In genomic region chr11:75815345-75815983, GRCh38 we compare ENCODE assay signal across 8 cellular contexts. TPM values are rescaled to one million over a fixed set of nuclear protein-coding genes. Genes with fewer than 3 reads are reported as not detected.
DNase-seq lines count a peak whose midpoint lies in the region; ATAC-seq and TF ChIP-seq lines count a peak whose summit lies in the region.

No MANE protein-coding gene starts in this region.

- TF ChIP-seq RAD21 in SK-N-SH (IDR thresholded peaks at IDR 0.05; ENCODE audit: low read length) = no peak

- H3K4me1 ChIP-seq in SK-N-SH (ENCODE audit: control insufficient read depth in 1 of 2, insufficient read depth in 2 of 2, low read depth in 1 of 2, low read length in 1 of 2) = peaks cover 9 to 13% of the 10 kb centered on the region in 2 experiments; a peak in 2 of 4 replicates

- in situ Hi-C loops in T47D (cut with HindIII; ENCODE audit: low pct_unique_long_range_greater_than_20kb, low sequenced_read_pairs) = no loop called here

- no peak for TF ChIP-seq EP300 in SK-N-SH (IDR thresholded peaks at IDR 0.05; ENCODE audit: borderline replicate concordance in 1 of 2, low read depth in 1 of 2, low read length in 1 of 2)

- peaks cover 16% of the 10 kb centered on the region for H3F3A ChIP-seq in SK-N-SH (replicated peaks; ENCODE audit: insufficient read depth)

- WGBS in SK-N-SH (ENCODE audit: low lambda C conversion rate) = 1% methylated on average over 23 of the region's 57 CpGs

- H3K27ac ChIP-seq in 22Rv1 (peak overlapping the region; percentile 72), SK-N-SH (ENCODE audit: low read depth in 2 of 2, low read length in 1 of 2) (peak overlapping the region; percentile 70 to 88), layer of hippocampus (ENCODE audit: low read depth, low read length) (peak overlapping the region; percentile 93)

- peak overlapping the region; percentile 87 to 95 for H3K4me3 ChIP-seq in SK-N-SH (ENCODE audit: low read depth in 2 of 2, low read length in 1 of 2)

- TF ChIP-seq CTCF in 22Rv1 (IDR thresholded peaks at IDR 0.05) (0 out of 2 replicates have a peak, but pooled peaks have one; percentile 5), SK-N-SH (IDR thresholded peaks at IDR 0.05) (no peak)

- CTCF ChIA-PET in SK-N-SH (lab: Yijun Ruan, JAX) = interaction anchor here (4.6 kb wide), 1 partner anchor 13 kb away, joined by 44 read pairs; no protein-coding TSS in a partner anchor

- H3K9me3 ChIP-seq in SK-N-SH = no peaks in the 10 kb centered on the region

- peaks cover 50% of the 10 kb centered on the region for H3K79me2 ChIP-seq in SK-N-SH (ENCODE audit: insufficient read depth)

- POLR2A ChIA-PET in SK-N-SH (lab: Yijun Ruan, JAX) = interaction anchor here (0.8 kb wide), 1 partner anchor 9 kb away, joined by 3 read pairs; no protein-coding TSS in a partner anchor

- no peaks in the 10 kb centered on the region for H3K9me2 ChIP-seq in SK-N-SH

- no peaks in the 10 kb centered on the region for H3K36me3 ChIP-seq in SK-N-SH (replicated peaks in 1 of 2; ENCODE audit: control insufficient read depth in 1 of 2, insufficient read depth in 2 of 2, low read length in 1 of 2)

- H3K9ac ChIP-seq in SK-N-SH = peak overlapping the region; percentile 85

- H3K4me2 ChIP-seq in SK-N-SH = peak overlapping the region; percentile 82

- H2AFZ ChIP-seq in SK-N-SH (ENCODE audit: low read depth) = peak overlapping the region; percentile 90

- peaks cover 5% of the 10 kb centered on the region; the same call in 1 of the 2 replicates for H4K20me1 ChIP-seq in SK-N-SH (ENCODE audit: insufficient read depth)

- H3K27me3 ChIP-seq in SK-N-SH (ENCODE audit: insufficient read depth) = no peaks in the 10 kb centered on the region
- H3K27me3 ChIP-seq in layer of hippocampus (ENCODE audit: control insufficient read depth, insufficient read depth, low read length) = no peaks in the 10 kb centered on the region

- DNase-seq in SK-N-SH (no peak), T47D (ENCODE audit: low read depth in 1 of 2, low spot score in 1 of 2) (peak; percentile 45 to 55), NCI-H1048 (lab: John Stamatoyannopoulos, UW) (no peak)
- peak; percentile 8 to 45 (median 9) for DNase-seq in stimulated activated CD4-positive, alpha-beta T cell treated with anti-CD3 and anti-CD28 coated beads, TNF-alpha, amount 100 ng/mL, for 48 hours (ENCODE audit: low read depth in 3 of 3)

- ATAC-seq in GM18520 (IDR thresholded peaks at IDR 0.05; ENCODE audit: unreplicated experiment) (peak; percentile 4), HG03103 (IDR thresholded peaks at IDR 0.05; ENCODE audit: low read depth, unreplicated experiment) (peak; percentile 12)

TF ChIP-seq in SK-N-SH, 30 proteins besides CTCF, POLR2A, EP300 and RAD21:
- TF ChIP-seq MEF2A (IDR thresholded peaks at IDR 0.05; ENCODE audit: borderline replicate concordance, low read depth) (no peak), RXRA (IDR thresholded peaks at IDR 0.05; ENCODE audit: borderline replicate concordance, low read depth) (no peak), YY1 (IDR thresholded peaks at IDR 0.05; ENCODE audit: low read depth) (no peak), TAF1 (IDR thresholded peaks at IDR 0.05; ENCODE audit: borderline replicate concordance, low read depth, low read length) (no peak; the same call in 1 of the 2 replicates), FOSL2 (IDR thresholded peaks at IDR 0.05; ENCODE audit: borderline replicate concordance, low read depth) (no peak), CHD2 (IDR thresholded peaks at IDR 0.05; ENCODE audit: low read length, partially characterized antibody) (no peak), POLR2AphosphoS5 (IDR thresholded peaks at IDR 0.05; ENCODE audit: low read depth, low read length) (no peak), RCOR1 (IDR thresholded peaks at IDR 0.05; ENCODE audit: low read length) (no peak), FOXJ3 (CRISPR knock-in tag; IDR thresholded peaks at IDR 0.05) (no peak), PBX3 (IDR thresholded peaks at IDR 0.05) (no peak), EZH2phosphoT487 (IDR thresholded peaks at IDR 0.05; ENCODE audit: borderline replicate concordance, low read depth) (no peak)

RNA-seq across cellular contexts. Expression of gene UVRAG, which starts 0.5 kb away (rescaled TPM):
- polyA plus RNA-seq in SK-N-SH (2012; rRNA removed) = 5.8 and 7.7 TPM in 2 replicates
- 7.4 and 7.8 TPM in 2 replicates for polyA plus RNA-seq in SK-N-SH (2012; cell fraction: cytosol; rRNA removed)
- polyA plus RNA-seq in SK-N-SH (2012; cell fraction: nucleus; rRNA removed) = 9.6 and 11.4 TPM in 2 replicates

RNA-seq across cellular contexts. Expression of gene DGAT2, which starts 46.9 kb away (rescaled TPM):
- polyA plus RNA-seq in SK-N-SH (2012; rRNA removed) = 1.1 and 1.4 TPM in 2 replicates
- polyA plus RNA-seq in SK-N-SH (2012; cell fraction: cytosol; rRNA removed) = 0.88 and 1.3 TPM in 2 replicates
- 0.87 and 0.93 TPM in 2 replicates for polyA plus RNA-seq in SK-N-SH (2012; cell fraction: nucleus; rRNA removed)

Comparison
In these comparisons a context has a peak if more than half of its experiments do, and no peak if none do; other contexts are left out.
1. DNase-seq: peak in T47D (2 of 2) and stimulated activated CD4-positive, alpha-beta T cell treated with anti-CD3 and anti-CD28 coated beads, TNF-alpha, amount 100 ng/mL, for 48 hours (3 of 3); none in SK-N-SH (single experiment) and NCI-H1048 (single experiment).
2. Peak in every context shown above with its lines, with median percentiles within 50 percentile points of each other: H3K27ac ChIP-seq.